2 cellular contexts compared by ENCODE assay signal in the genomic region with DNA sequence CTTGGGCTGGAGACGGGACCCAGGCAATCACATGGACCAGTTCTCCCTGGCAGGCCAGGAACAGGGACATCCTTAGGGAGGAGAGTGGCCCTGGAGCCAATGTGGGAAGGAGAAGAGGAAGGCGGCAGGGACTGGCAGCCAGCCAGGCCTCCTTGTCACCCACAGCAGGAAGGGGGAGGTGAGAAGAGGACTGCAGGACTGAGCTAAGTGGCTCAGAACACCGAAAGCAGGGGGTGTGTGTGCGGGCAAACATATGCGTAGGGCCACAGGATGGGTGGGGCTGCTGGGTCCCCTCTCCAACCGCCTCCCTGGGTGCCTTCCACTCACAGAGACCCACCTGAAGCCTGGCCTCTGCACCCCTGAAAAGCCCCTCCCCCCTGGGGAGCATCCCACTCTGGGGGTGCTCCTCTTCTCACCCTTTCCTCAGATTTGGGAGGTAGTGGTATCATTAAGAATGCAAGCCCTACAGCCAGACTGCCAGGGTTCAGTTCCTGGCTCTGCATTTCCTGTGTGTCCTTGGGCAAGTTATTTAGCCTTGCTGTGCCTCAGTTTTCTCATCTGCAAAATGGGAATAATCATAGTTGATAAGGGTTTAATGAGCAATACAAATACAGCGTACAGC.
TF ChIP-seq lines count a peak whose summit lies in the region.

No MANE protein-coding gene starts in this region.

TF ChIP-seq in SK-N-SH, 30 proteins besides CTCF, POLR2A, EP300 and RAD21:
- TF ChIP-seq, protein P1, sequence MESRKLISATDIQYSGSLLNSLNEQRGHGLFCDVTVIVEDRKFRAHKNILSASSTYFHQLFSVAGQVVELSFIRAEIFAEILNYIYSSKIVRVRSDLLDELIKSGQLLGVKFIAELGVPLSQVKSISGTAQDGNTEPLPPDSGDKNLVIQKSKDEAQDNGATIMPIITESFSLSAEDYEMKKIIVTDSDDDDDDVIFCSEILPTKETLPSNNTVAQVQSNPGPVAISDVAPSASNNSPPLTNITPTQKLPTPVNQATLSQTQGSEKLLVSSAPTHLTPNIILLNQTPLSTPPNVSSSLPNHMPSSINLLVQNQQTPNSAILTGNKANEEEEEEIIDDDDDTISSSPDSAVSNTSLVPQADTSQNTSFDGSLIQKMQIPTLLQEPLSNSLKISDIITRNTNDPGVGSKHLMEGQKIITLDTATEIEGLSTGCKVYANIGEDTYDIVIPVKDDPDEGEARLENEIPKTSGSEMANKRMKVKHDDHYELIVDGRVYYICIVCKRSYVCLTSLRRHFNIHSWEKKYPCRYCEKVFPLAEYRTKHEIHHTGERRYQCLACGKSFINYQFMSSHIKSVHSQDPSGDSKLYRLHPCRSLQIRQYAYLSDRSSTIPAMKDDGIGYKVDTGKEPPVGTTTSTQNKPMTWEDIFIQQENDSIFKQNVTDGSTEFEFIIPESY (IDR thresholded peaks at IDR 0.05; ENCODE audit: borderline replicate concordance, low read depth): no peak
- no peak for TF ChIP-seq FOXJ3 (CRISPR knock-in tag; IDR thresholded peaks at IDR 0.05)
- TF ChIP-seq TCF12 (IDR thresholded peaks at IDR 0.05): no peak
- TF ChIP-seq, protein P2, sequence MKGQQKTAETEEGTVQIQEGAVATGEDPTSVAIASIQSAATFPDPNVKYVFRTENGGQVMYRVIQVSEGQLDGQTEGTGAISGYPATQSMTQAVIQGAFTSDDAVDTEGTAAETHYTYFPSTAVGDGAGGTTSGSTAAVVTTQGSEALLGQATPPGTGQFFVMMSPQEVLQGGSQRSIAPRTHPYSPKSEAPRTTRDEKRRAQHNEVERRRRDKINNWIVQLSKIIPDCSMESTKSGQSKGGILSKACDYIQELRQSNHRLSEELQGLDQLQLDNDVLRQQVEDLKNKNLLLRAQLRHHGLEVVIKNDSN (IDR thresholded peaks at IDR 0.05; ENCODE audit: borderline replicate concordance, low read depth): no peak
- TF ChIP-seq, protein P3, sequence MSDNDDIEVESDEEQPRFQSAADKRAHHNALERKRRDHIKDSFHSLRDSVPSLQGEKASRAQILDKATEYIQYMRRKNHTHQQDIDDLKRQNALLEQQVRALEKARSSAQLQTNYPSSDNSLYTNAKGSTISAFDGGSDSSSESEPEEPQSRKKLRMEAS (IDR thresholded peaks at IDR 0.05; ENCODE audit: low read depth): no peak
- TF ChIP-seq TAF1 (IDR thresholded peaks at IDR 0.05; ENCODE audit: borderline replicate concordance, low read depth, low read length): no peak
- no peak for TF ChIP-seq JUND (IDR thresholded peaks at IDR 0.05)
- no peak for TF ChIP-seq NRF1 (IDR thresholded peaks at IDR 0.05; ENCODE audit: low read depth, low read length)
- TF ChIP-seq RFX5 (IDR thresholded peaks at IDR 0.05; ENCODE audit: low read length): no peak
- TF ChIP-seq YY1 (IDR thresholded peaks at IDR 0.05; ENCODE audit: low read depth): no peak
- TF ChIP-seq TEAD4 (IDR thresholded peaks at IDR 0.05; ENCODE audit: borderline replicate concordance, insufficient read depth): no peak
TF ChIP-seq in SK-N-SH: peak in this region for 0.

TF ChIP-seq in GM23338, 12 proteins besides CTCF, POLR2A, EP300 and RAD21 (continued from another document):
- TF ChIP-seq, protein P4, sequence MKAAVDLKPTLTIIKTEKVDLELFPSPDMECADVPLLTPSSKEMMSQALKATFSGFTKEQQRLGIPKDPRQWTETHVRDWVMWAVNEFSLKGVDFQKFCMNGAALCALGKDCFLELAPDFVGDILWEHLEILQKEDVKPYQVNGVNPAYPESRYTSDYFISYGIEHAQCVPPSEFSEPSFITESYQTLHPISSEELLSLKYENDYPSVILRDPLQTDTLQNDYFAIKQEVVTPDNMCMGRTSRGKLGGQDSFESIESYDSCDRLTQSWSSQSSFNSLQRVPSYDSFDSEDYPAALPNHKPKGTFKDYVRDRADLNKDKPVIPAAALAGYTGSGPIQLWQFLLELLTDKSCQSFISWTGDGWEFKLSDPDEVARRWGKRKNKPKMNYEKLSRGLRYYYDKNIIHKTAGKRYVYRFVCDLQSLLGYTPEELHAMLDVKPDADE (IDR thresholded peaks at IDR 0.05): no peak
- TF ChIP-seq CREB1 (CRISPR knock-in tag; IDR thresholded peaks at IDR 0.05; ENCODE audit: low read depth) (no peak), JUNB (IDR thresholded peaks at IDR 0.05; ENCODE audit: unreplicated experiment) (no peak), STAT1 (IDR thresholded peaks at IDR 0.05; ENCODE audit: unreplicated experiment) (no peak), ZNF114 (CRISPR knock-in tag; IDR thresholded peaks at IDR 0.05) (no peak), EZH2phosphoT487 (IDR thresholded peaks at IDR 0.05; ENCODE audit: unreplicated experiment) (no peak)
- TF ChIP-seq, protein P5, sequence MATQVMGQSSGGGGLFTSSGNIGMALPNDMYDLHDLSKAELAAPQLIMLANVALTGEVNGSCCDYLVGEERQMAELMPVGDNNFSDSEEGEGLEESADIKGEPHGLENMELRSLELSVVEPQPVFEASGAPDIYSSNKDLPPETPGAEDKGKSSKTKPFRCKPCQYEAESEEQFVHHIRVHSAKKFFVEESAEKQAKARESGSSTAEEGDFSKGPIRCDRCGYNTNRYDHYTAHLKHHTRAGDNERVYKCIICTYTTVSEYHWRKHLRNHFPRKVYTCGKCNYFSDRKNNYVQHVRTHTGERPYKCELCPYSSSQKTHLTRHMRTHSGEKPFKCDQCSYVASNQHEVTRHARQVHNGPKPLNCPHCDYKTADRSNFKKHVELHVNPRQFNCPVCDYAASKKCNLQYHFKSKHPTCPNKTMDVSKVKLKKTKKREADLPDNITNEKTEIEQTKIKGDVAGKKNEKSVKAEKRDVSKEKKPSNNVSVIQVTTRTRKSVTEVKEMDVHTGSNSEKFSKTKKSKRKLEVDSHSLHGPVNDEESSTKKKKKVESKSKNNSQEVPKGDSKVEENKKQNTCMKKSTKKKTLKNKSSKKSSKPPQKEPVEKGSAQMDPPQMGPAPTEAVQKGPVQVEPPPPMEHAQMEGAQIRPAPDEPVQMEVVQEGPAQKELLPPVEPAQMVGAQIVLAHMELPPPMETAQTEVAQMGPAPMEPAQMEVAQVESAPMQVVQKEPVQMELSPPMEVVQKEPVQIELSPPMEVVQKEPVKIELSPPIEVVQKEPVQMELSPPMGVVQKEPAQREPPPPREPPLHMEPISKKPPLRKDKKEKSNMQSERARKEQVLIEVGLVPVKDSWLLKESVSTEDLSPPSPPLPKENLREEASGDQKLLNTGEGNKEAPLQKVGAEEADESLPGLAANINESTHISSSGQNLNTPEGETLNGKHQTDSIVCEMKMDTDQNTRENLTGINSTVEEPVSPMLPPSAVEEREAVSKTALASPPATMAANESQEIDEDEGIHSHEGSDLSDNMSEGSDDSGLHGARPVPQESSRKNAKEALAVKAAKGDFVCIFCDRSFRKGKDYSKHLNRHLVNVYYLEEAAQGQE (IDR thresholded peaks at IDR 0.05; ENCODE audit: unreplicated experiment): no peak
- TF ChIP-seq, protein P6, sequence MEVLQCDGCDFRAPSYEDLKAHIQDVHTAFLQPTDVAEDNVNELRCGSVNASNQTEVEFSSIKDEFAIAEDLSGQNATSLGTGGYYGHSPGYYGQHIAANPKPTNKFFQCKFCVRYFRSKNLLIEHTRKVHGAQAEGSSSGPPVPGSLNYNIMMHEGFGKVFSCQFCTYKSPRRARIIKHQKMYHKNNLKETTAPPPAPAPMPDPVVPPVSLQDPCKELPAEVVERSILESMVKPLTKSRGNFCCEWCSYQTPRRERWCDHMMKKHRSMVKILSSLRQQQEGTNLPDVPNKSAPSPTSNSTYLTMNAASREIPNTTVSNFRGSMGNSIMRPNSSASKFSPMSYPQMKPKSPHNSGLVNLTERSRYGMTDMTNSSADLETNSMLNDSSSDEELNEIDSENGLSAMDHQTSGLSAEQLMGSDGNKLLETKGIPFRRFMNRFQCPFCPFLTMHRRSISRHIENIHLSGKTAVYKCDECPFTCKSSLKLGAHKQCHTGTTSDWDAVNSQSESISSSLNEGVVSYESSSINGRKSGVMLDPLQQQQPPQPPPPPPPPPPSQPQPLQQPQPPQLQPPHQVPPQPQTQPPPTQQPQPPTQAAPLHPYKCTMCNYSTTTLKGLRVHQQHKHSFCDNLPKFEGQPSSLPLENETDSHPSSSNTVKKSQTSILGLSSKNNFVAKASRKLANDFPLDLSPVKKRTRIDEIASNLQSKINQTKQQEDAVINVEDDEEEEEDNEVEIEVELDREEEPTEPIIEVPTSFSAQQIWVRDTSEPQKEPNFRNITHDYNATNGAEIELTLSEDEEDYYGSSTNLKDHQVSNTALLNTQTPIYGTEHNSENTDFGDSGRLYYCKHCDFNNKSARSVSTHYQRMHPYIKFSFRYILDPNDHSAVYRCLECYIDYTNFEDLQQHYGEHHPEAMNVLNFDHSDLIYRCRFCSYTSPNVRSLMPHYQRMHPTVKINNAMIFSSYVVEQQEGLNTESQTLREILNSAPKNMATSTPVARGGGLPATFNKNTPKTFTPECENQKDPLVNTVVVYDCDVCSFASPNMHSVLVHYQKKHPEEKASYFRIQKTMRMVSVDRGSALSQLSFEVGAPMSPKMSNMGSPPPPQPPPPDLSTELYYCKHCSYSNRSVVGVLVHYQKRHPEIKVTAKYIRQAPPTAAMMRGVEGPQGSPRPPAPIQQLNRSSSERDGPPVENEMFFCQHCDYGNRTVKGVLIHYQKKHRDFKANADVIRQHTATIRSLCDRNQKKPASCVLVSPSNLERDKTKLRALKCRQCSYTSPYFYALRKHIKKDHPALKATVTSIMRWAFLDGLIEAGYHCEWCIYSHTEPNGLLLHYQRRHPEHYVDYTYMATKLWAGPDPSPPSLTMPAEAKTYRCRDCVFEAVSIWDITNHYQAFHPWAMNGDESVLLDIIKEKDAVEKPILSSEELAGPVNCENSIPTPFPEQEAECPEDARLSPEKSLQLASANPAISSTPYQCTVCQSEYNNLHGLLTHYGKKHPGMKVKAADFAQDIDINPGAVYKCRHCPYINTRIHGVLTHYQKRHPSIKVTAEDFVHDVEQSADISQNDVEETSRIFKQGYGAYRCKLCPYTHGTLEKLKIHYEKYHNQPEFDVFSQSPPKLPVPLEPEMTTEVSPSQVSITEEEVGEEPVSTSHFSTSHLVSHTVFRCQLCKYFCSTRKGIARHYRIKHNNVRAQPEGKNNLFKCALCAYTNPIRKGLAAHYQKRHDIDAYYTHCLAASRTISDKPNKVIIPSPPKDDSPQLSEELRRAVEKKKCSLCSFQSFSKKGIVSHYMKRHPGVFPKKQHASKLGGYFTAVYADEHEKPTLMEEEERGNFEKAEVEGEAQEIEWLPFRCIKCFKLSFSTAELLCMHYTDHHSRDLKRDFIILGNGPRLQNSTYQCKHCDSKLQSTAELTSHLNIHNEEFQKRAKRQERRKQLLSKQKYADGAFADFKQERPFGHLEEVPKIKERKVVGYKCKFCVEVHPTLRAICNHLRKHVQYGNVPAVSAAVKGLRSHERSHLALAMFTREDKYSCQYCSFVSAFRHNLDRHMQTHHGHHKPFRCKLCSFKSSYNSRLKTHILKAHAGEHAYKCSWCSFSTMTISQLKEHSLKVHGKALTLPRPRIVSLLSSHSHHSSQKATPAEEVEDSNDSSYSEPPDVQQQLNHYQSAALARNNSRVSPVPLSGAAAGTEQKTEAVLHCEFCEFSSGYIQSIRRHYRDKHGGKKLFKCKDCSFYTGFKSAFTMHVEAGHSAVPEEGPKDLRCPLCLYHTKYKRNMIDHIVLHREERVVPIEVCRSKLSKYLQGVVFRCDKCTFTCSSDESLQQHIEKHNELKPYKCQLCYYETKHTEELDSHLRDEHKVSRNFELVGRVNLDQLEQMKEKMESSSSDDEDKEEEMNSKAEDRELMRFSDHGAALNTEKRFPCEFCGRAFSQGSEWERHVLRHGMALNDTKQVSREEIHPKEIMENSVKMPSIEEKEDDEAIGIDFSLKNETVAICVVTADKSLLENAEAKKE (CRISPR knock-in tag; IDR thresholded peaks at IDR 0.05): no peak
TF ChIP-seq in GM23338: peak in this region for 0.
